In genomic region chr6:113873043-113873667, GRCh38 we compare ENCODE assay signal across 8 cellular contexts. TPM values are rescaled to one million over a fixed set of nuclear protein-coding genes. Genes with fewer than 3 reads are reported as not detected.
DNase-seq lines count a peak whose midpoint lies in the region; ATAC-seq, FAIRE-seq and TF ChIP-seq lines count a peak whose summit lies in the region.

No MANE protein-coding gene starts in this region.

- H3K4me3 ChIP-seq in mucosa of stomach (ENCODE audit: low read length), result peak overlapping the region; percentile 20

- H3K36me3 ChIP-seq in mucosa of stomach (ENCODE audit: control insufficient read depth, insufficient read depth, low read length), result no peaks in the 10 kb centered on the region

- H3K9ac ChIP-seq in mucosa of stomach (ENCODE audit: low read length), result peak overlapping the region; percentile 66

- H3K27me3 ChIP-seq in mucosa of stomach (ENCODE audit: control insufficient read depth, insufficient read depth, low read length), result no peaks in the 10 kb centered on the region

- no peaks in the 10 kb centered on the region for H3K4me1 ChIP-seq in mucosa of stomach (ENCODE audit: control insufficient read depth, insufficient read depth, low read length)

- H3K4me3 Mint-ChIP-seq in T-helper 17 cell, result peak overlapping the region; percentile 47

- H3K27ac Mint-ChIP-seq in T-helper 17 cell, result no peak overlapping the region

- H3K9me3 ChIP-seq in T-helper 17 cell (ENCODE audit: control insufficient read depth, low read length, poor library complexity, severe bottlenecking) (peaks cover 1% of the 10 kb centered on the region), mucosa of stomach (ENCODE audit: control insufficient read depth, low read length) (no peaks in the 10 kb centered on the region)

- TF ChIP-seq POLR2A in GM19099 (IDR thresholded peaks at IDR 0.05; ENCODE audit: extremely low read depth, insufficient read length, low read depth), result peak; percentile 37

- no peak for TF ChIP-seq CTCF in D721Med (IDR thresholded peaks at IDR 0.05; ENCODE audit: insufficient read depth, missing control alignments)

- FAIRE-seq in D721Med (lab: Jason Lieb, UNC), result no peak

- DNase-seq in C1 segment of cervical spinal cord (lab: John Stamatoyannopoulos, UW) (peak in 8 of 14 donors; percentile 8 to 49 (median 16)), T-helper 17 cell (no peak), NCI-H526 treated with DMSO at 0.1 percent for 48 hours (lab: John Stamatoyannopoulos, UW) (no peak), D721Med (ENCODE audit: insufficient read length, low spot score) (no peak), ecto neural progenitor cell (ENCODE audit: low spot score) (no peak)

- peaks cover 40% of the 10 kb centered on the region for H3K27me3 Mint-ChIP-seq in T-helper 17 cell

- H3K4me1 Mint-ChIP-seq in T-helper 17 cell, result peaks cover 5% of the 10 kb centered on the region

- ATAC-seq in HG03135 (IDR thresholded peaks at IDR 0.05; ENCODE audit: unreplicated experiment) (peak; percentile 98), T-helper 17 cell (peak; percentile 56)

- H3K36me3 Mint-ChIP-seq in T-helper 17 cell (ENCODE audit: low read depth), result peaks cover under 1% of the 10 kb centered on the region

RNA-seq across cellular contexts. Expression of gene MARCKS, which starts 16.0 kb away (rescaled TPM):
- total RNA-seq in T-helper 17 cell, result 1 to 10 TPM in 1 of 2 donors, under 1 TPM in 1; 0.68 to 4.0 TPM

Comparison
In these comparisons a context has a peak if more than half of its experiments do, and no peak if none do; other contexts are left out.
1. DNase-seq: peak in C1 segment of cervical spinal cord (8 of 14); none in T-helper 17 cell (0 of 3), NCI-H526 treated with DMSO at 0.1 percent for 48 hours (single experiment), D721Med (single experiment) and ecto neural progenitor cell (single experiment).